Comparison of ENCODE assay signal across 10 cellular contexts in genomic region chr12:94077209-94077608, GRCh38.
"Had no signal": no experiment of that assay in that cellular context is flagged by ENCODE, and none has a peak within 500 bp of the region (broad histone marks: within the 10 kb centered on the region; RNA-seq: fewer than 3 reads in every experiment).

No MANE protein-coding gene starts in this region.

- H3K4me2 ChIP-seq: GM23338 had no signal

- H3K27ac ChIP-seq: GM23248 had no signal

- H3K27ac Mint-ChIP-seq: GM23338, HFFc6 had no signal

- H3K9ac ChIP-seq: GM23248 had no signal

- H3K4me3 ChIP-seq: GM23248, GM23338, HAP-1 had no signal

- H3K9me3 ChIP-seq: HAP-1 had no signal

- H3K36me3 ChIP-seq: HAP-1 had no signal

- H3K4me3 Mint-ChIP-seq: GM23338, HFFc6 had no signal

- H2AFZ ChIP-seq: GM23248, GM23338 had no signal

- FAIRE-seq: H1, H54 had no signal

- H3K9me3 Mint-ChIP-seq: GM23338, HFFc6 had no signal

- DNase-seq: GM23248, GOT3, H7, HCEC 1CT, HFFc6 had no signal

- ATAC-seq: GM23338, HCT116 had no signal
